In genomic region chr19:511101-511841, GRCh38 we compare ENCODE assay signal across 1 cellular context.
TF ChIP-seq lines count a peak whose summit lies in the region.

No MANE protein-coding gene starts in this region.

TF ChIP-seq in K562, 482 proteins besides CTCF, POLR2A, EP300 and RAD21:
- TF ChIP-seq POLR3G (IDR thresholded peaks at IDR 0.05; ENCODE audit: extremely low read depth, insufficient read length, insufficient replicate concordance), result no peak
- TF ChIP-seq, protein P1, sequence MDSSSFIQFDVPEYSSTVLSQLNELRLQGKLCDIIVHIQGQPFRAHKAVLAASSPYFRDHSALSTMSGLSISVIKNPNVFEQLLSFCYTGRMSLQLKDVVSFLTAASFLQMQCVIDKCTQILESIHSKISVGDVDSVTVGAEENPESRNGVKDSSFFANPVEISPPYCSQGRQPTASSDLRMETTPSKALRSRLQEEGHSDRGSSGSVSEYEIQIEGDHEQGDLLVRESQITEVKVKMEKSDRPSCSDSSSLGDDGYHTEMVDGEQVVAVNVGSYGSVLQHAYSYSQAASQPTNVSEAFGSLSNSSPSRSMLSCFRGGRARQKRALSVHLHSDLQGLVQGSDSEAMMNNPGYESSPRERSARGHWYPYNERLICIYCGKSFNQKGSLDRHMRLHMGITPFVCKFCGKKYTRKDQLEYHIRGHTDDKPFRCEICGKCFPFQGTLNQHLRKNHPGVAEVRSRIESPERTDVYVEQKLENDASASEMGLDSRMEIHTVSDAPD (CRISPR knock-in tag; IDR thresholded peaks at IDR 0.05), result no peak
- TF ChIP-seq ATF3 (IDR thresholded peaks at IDR 0.05), result 0 out of 2 replicates have a peak, but pooled peaks have one; percentile 8
- no peak for TF ChIP-seq ATF3 (CRISPR knock-in tag; conservative IDR thresholded peaks at IDR 0.05)
- TF ChIP-seq, protein P2, sequence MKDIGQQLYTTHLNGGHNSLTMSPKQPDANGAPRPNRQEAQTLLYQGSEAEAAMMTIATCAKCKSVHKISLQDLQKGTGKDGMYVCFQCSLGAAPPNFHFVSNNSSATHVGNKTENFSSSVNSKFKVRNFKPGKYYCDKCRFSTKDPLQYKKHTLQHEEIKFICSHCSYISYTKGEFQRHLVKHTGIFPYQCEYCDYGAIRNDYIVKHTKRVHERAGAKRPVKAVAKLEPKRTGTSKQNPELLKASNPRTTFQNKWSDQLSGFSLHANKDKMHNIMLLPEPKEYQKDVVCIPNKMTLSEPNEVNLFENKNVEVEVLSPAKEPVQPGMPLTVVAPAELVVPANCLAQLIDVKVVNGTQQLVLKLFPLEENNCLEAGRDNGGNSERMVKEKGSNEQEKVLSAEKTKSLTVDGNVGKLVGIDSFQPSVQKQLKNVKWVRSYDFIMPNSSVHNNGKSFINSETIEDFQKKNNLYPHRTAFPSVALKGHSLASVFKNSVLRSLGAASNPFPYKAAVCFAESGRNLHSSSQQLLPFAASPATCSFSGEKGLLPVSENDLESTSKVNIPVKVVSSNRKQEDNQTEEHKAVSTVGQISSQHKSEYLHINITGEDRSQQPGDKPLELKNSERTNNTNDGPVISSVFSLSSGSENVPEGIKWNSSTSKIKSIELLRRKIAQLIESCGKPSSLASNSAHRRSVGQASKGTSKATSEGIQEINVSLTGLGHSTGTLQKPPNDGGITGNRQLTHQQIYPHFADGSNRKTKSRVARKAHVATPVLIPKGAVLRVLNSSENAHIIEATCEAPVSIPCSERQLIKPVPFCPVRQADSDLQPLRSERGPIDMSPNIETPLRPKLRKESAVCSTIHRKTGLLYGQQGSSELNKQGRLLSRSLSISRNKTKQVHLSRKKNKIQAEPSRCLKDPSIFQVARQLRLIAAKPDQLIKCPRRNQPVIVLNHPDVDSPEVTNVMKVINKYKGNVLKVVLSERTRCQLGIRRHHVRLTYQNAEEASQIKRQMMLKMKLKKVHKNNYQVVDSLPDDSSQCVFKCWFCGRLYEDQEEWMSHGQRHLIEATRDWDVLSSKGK (CRISPR knock-in tag; IDR thresholded peaks at IDR 0.05), result no peak
- TF ChIP-seq ZNF586 (CRISPR knock-in tag; conservative IDR thresholded peaks at IDR 0.05), result no peak
- no peak for TF ChIP-seq TFAM (CRISPR knock-in tag; conservative IDR thresholded peaks at IDR 0.05)
- peak; percentile 53; the same call in 1 of the 2 replicates for TF ChIP-seq CREB1 (IDR thresholded peaks at IDR 0.05)
- no peak for TF ChIP-seq CREB1 (CRISPR knock-in tag; IDR thresholded peaks at IDR 0.05)
- 0 out of 2 replicates have a peak, but pooled peaks have one; percentile 3 for TF ChIP-seq DPF2 (IDR thresholded peaks at IDR 0.05)
- no peak for TF ChIP-seq ZNF124 (CRISPR knock-in tag; IDR thresholded peaks at IDR 0.05)
- peak; percentile 50; the same call in 1 of the 2 replicates for TF ChIP-seq POLR2G (IDR thresholded peaks at IDR 0.05; ENCODE audit: low read depth, low read length)
- TF ChIP-seq RBFOX2 (IDR thresholded peaks at IDR 0.05; ENCODE audit: low read depth, low read length), result peak; percentile 20; the same call in 1 of the 2 replicates
- TF ChIP-seq MAFG (tag; conservative IDR thresholded peaks at IDR 0.05), result no peak
- peak; percentile 33; the same call in 1 of the 2 replicates for TF ChIP-seq ZBTB33 (CRISPR knock-in tag; IDR thresholded peaks at IDR 0.05)
